8 cellular contexts compared by ENCODE assay signal in the genomic region with DNA sequence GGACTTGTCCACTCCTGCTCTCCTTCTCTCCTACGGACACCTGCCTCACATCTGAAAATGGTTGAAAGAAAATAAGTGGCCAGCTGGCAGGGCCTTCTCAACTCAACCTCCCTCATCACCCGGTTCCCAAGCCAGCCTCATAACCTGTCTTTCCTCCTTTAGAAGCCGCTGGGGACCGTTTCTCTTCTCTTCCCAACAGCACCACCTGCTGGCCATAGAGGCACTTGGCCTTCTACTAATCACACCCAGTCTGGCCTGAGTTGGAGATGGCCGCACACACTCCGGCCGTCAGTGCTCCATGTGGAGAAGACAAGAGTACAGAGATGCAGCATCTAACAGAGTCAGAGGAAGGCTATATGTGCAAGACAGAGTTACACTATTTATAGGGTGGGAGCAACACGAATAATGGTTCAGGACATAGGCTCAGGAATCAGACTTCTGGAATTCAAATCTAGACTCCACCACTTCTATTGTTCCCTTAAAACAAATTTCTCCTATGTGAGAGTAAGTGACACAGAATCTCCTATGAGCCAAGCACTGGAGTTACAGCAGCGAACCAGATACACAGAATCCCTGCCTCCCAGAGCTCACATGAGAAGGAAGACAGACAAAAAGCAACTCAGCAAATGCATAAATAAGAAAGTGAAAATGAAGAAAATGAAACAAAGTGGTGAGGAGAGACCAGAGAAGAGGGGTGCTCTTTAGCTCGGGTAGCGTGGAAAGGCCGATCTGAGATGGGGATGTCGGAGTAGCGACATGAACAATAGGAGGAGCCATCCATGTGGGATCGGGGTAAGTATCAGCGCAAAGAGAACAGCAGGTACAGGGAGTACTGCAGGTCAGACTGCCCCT.
DNase-seq lines count a peak whose midpoint lies in the region; ATAC-seq and TF ChIP-seq lines count a peak whose summit lies in the region.
"Not testable (repeated sequence)": the region's sequence is repeated elsewhere in the genome, so short reads cannot be mapped to it uniquely, and the experiment has no call there.

No MANE protein-coding gene starts in this region.

- H3K27ac ChIP-seq in caudate nucleus (ENCODE audit: low read depth, low read length), result not testable (repeated sequence)

- peak; percentile 60 for TF ChIP-seq CTCF in AG09319 (IDR thresholded peaks at IDR 0.05; ENCODE audit: low read depth, low read length)

- DNase-seq in AG09319 (ENCODE audit: extremely low read depth, low read depth) (peak; percentile 5), NCI-H524 (lab: John Stamatoyannopoulos, UW) (peak; percentile 37 to 58), caudate nucleus (lab: John Stamatoyannopoulos, UW) (peak in 51 of 61 donors; percentile 0 to 67 (median 32)), kidney glomerular epithelial cell (lab: John Stamatoyannopoulos, UW) (peak; percentile 27)
- DNase-seq in activated CD4-positive, alpha-beta T cell treated with anti-CD3 and anti-CD28 coated beads for 24 hours (ENCODE audit: low read depth in 2 of 2), result peak; percentile 31 to 44
- DNase-seq in stimulated activated CD4-positive, alpha-beta T cell treated with anti-CD3 and anti-CD28 coated beads, Interleukin-15, amount 100 ng/mL, for 24 hours, result peak; percentile 70

- ATAC-seq in GM19023 (IDR thresholded peaks at IDR 0.05; ENCODE audit: unreplicated experiment), result peak; percentile 93
- peak; percentile 80 for ATAC-seq in HG03432 (IDR thresholded peaks at IDR 0.05; ENCODE audit: unreplicated experiment)

Comparison
In these comparisons a context has a peak if more than half of its experiments do, and no peak if none do; other contexts are left out.
1. DNase-seq: peak in every context shown above with its lines; median percentile 70 in stimulated activated CD4-positive, alpha-beta T cell treated with anti-CD3 and anti-CD28 coated beads, Interleukin-15, amount 100 ng/mL, for 24 hours; 48 in NCI-H524; 38 in activated CD4-positive, alpha-beta T cell treated with anti-CD3 and anti-CD28 coated beads for 24 hours; 32 in caudate nucleus; 27 in kidney glomerular epithelial cell; 5 in AG09319.